ENCODE assay signal across 2 cellular contexts in genomic region chr1:234584431-234584805, GRCh38.
TF ChIP-seq lines count a peak whose summit lies in the region.

No MANE protein-coding gene starts in this region.

TF ChIP-seq in SK-N-SH treated with all-trans-retinoic acid at 6 μM for 48 hours, 23 proteins besides CTCF, POLR2A, EP300 and RAD21:
- TF ChIP-seq GLIS3 (CRISPR knock-in tag; IDR thresholded peaks at IDR 0.05) (no peak), ZNF565 (CRISPR knock-in tag; conservative IDR thresholded peaks at IDR 0.05; ENCODE audit: low read depth) (no peak), PPARA (CRISPR knock-in tag; IDR thresholded peaks at IDR 0.05; ENCODE audit: borderline replicate concordance) (no peak), PATZ1 (CRISPR knock-in tag; IDR thresholded peaks at IDR 0.05; ENCODE audit: borderline replicate concordance) (no peak), SNAI2 (CRISPR knock-in tag; IDR thresholded peaks at IDR 0.05) (no peak), ZFP30 (CRISPR knock-in tag; IDR thresholded peaks at IDR 0.05) (no peak), BACH2 (CRISPR knock-in tag; IDR thresholded peaks at IDR 0.05; ENCODE audit: borderline replicate concordance) (no peak), CSDC2 (CRISPR knock-in tag; IDR thresholded peaks at IDR 0.05) (no peak)

TF ChIP-seq in SK-N-SH, 30 proteins besides CTCF, POLR2A, EP300 and RAD21:
- no peak for TF ChIP-seq FOSL2 (IDR thresholded peaks at IDR 0.05; ENCODE audit: borderline replicate concordance, low read depth)
- no peak for TF ChIP-seq NRF1 (IDR thresholded peaks at IDR 0.05; ENCODE audit: low read depth, low read length)
- no peak for TF ChIP-seq GATA2 (CRISPR knock-in tag; IDR thresholded peaks at IDR 0.05)
- no peak for TF ChIP-seq EZH2phosphoT487 (IDR thresholded peaks at IDR 0.05; ENCODE audit: borderline replicate concordance, low read depth)
- TF ChIP-seq FOXM1 (IDR thresholded peaks at IDR 0.05; ENCODE audit: low read depth) = no peak
- no peak for TF ChIP-seq TEAD4 (IDR thresholded peaks at IDR 0.05; ENCODE audit: borderline replicate concordance, insufficient read depth)
- no peak for TF ChIP-seq POLR2AphosphoS5 (IDR thresholded peaks at IDR 0.05; ENCODE audit: low read depth, low read length)
- TF ChIP-seq RCOR1 (IDR thresholded peaks at IDR 0.05; ENCODE audit: low read length) = no peak
- TF ChIP-seq PBX3 (IDR thresholded peaks at IDR 0.05) = no peak
- no peak for TF ChIP-seq YY1 (IDR thresholded peaks at IDR 0.05; ENCODE audit: low read depth)
- TF ChIP-seq ZBTB33 (IDR thresholded peaks at IDR 0.05; ENCODE audit: borderline replicate concordance, low read depth) = no peak
- TF ChIP-seq REST (IDR thresholded peaks at IDR 0.05; ENCODE audit: low read depth, low read length) = no peak
TF ChIP-seq in SK-N-SH: peak in this region for 0.
